Comparison of ENCODE assay signal across 13 cellular contexts in the genomic region with DNA sequence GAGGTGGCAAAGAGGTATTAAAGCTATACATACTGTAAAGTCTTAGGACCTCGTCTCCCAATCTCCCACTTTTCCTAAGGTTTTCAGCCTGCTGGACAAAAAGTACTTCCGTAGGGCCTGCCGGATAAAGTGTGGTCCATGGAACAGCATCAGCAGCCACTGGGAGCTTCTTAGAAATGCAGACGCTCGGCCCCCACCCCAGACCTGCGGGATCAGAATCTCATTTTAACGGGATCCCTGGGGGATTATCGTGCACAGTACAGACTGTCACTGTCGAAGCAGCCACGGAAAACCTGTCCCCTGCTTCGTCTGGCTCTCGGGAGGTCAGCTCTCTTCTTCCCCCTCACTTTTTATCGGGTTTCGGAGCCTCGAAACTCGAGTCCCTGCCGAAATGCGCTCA. TPM values are rescaled to one million over a fixed set of nuclear protein-coding genes. Genes with fewer than 3 reads are reported as not detected.
A peak's percentile ranks its signal among the peaks of the same experiment; 100 is the strongest.
DNase-seq lines count a peak whose midpoint lies in the region; ATAC-seq and TF ChIP-seq lines count a peak whose summit lies in the region.
"Had no signal": no experiment of that assay in that cellular context is flagged by ENCODE, and none has a peak within 500 bp of the region (broad histone marks: within the 10 kb centered on the region; RNA-seq: fewer than 3 reads in every experiment).

No MANE protein-coding gene starts in this region.

- no peak overlapping the region for H3K14ac ChIP-seq in trophoblast cell (ENCODE audit: low read length)

- H3K4ac ChIP-seq in trophoblast cell (ENCODE audit: low read depth, low read length): no peak overlapping the region

- H3K27me3 ChIP-seq in BE2C (peaks cover 24% of the 10 kb centered on the region), Panc1 (ENCODE audit: control insufficient read depth, insufficient read depth, low read length) (peaks cover 6% of the 10 kb centered on the region; the same call in 1 of the 2 replicates), iPS DF 6.9 (ENCODE audit: control insufficient read depth, insufficient read depth, low read length) (peaks cover 2% of the 10 kb centered on the region; the same call in 1 of the 2 replicates), trophoblast cell (ENCODE audit: insufficient read depth, low read length) (peaks cover 9% of the 10 kb centered on the region)
- H3K27me3 ChIP-seq: uterus had no signal

- DNase-seq in BE2C: peak; percentile 7
- no peak for DNase-seq in Panc1 (ENCODE audit: low read depth, low spot score)
- no peak for DNase-seq in iPS DF 6.9 (ENCODE audit: low read depth, low spot score)
- DNase-seq in trophoblast cell: no peak
- no peak for DNase-seq in putamen (ENCODE audit: low spot score)
- no peak for DNase-seq in lower leg skin (ENCODE audit: low spot score in 2 of 2)
- DNase-seq in NCI-H146 (lab: John Stamatoyannopoulos, UW): no peak
- DNase-seq: activated CD4-positive, CD25-positive, alpha-beta regulatory T cell; activated T-cell treated with anti-CD3 and anti-CD28 coated beads, Interleukin-2, amount 50 U/mL, for 1 hour; NCI-H1048 had no signal

- H3K9ac ChIP-seq in trophoblast cell (ENCODE audit: low read length): no peak overlapping the region

- no peak overlapping the region for H3K23ac ChIP-seq in trophoblast cell (ENCODE audit: low read length)

- WGBS in iPS DF 6.9 (ENCODE audit: insufficient coverage, insufficient read length): no CpG with 5 or more reads among the region's 18 CpGs
- WGBS in trophoblast cell (ENCODE audit: extremely low coverage, insufficient coverage, insufficient read length): no CpG with 5 or more reads among the region's 18 CpGs
- WGBS in lower leg skin, 2 donors: 15 to 28% methylated on average over 18 of the region's 18 CpGs

- no peak for TF ChIP-seq POLR2A in lower leg skin (IDR thresholded peaks at IDR 0.05)

- H3K4me2 ChIP-seq in trophoblast cell (ENCODE audit: low read length): peak overlapping the region; percentile 85

- H2BK120ac ChIP-seq in trophoblast cell (ENCODE audit: insufficient read depth, low read length, poor library complexity): no peak overlapping the region

- H3K4me1 ChIP-seq in BE2C (no peaks in the 10 kb centered on the region), Panc1 (ENCODE audit: control insufficient read depth, insufficient read depth, low read length) (no peaks in the 10 kb centered on the region), iPS DF 6.9 (ENCODE audit: control insufficient read depth, insufficient read depth, low read length) (peaks cover 2% of the 10 kb centered on the region), trophoblast cell (ENCODE audit: control insufficient read depth in 1 of 2, insufficient read depth in 2 of 2, low read length in 2 of 2) (peaks cover 0 to 2% of the 10 kb centered on the region in 2 experiments)
- H3K4me1 ChIP-seq: uterus had no signal

- H2BK12ac ChIP-seq in trophoblast cell (ENCODE audit: low read length): no peak overlapping the region

- no peaks in the 10 kb centered on the region for H3K79me1 ChIP-seq in trophoblast cell (ENCODE audit: low read length)

- no peak overlapping the region for H4K12ac ChIP-seq in trophoblast cell (ENCODE audit: low read depth, low read length)

- H3K4me3 ChIP-seq in BE2C (ENCODE audit: low read depth, low read length) (peak overlapping the region; percentile 58), Panc1 (ENCODE audit: low read depth in 2 of 2, low read length in 2 of 2) (peak overlapping the region; percentile 30), iPS DF 6.9 (ENCODE audit: low read length) (peak overlapping the region; percentile 74; the same call in 1 of the 2 replicates), trophoblast cell (ENCODE audit: low read depth, low read length) (no peak overlapping the region), lower leg skin (ENCODE audit: low read depth, poor library complexity, severe bottlenecking) (no peak overlapping the region)

- intact Hi-C loops in Panc1 (cut with micrococcal nuclease; ENCODE audit: unreplicated experiment): no loop called here
- intact Hi-C loops in lower leg skin (cut with DNase I; ENCODE audit: low total_unique reads): no loop called here

- H2BK5ac ChIP-seq in trophoblast cell (ENCODE audit: low read depth, low read length, poor library complexity): no peak overlapping the region

- H3K18ac ChIP-seq in trophoblast cell (ENCODE audit: low read length): no peak overlapping the region

- H4K91ac ChIP-seq in trophoblast cell (ENCODE audit: low read depth, low read length): no peak overlapping the region

- ATAC-seq in Panc1 (no peak), HG02759 (IDR thresholded peaks at IDR 0.05; ENCODE audit: unreplicated experiment) (no peak)

- in situ Hi-C loops in Panc1 (cut with HindIII; ENCODE audit: low pct_unique_long_range_greater_than_20kb, low sequenced_read_pairs): no loop called here

- no peak overlapping the region for H2AK5ac ChIP-seq in trophoblast cell (ENCODE audit: low read length)

- POLR2A ChIA-PET in Panc1 (lab: Charles Lee): no interaction called here

- no peak for TF ChIP-seq CTCF in BE2C (IDR thresholded peaks at IDR 0.05; ENCODE audit: low read depth, low read length)
- no peak for TF ChIP-seq CTCF in Panc1 (IDR thresholded peaks at IDR 0.05)
- TF ChIP-seq CTCF in lower leg skin (IDR thresholded peaks at IDR 0.05): no peak

- no TSS peak for BruUV-seq in Panc1 (replicated peaks; lab: Mats Ljungman, UMichigan)

- H3K9me3 ChIP-seq in BE2C (no peaks in the 10 kb centered on the region), Panc1 (ENCODE audit: control insufficient read depth, insufficient read depth, low read depth, low read length) (no peaks in the 10 kb centered on the region), iPS DF 6.9 (ENCODE audit: control insufficient read depth, insufficient read depth, low read length) (no peaks in the 10 kb centered on the region), trophoblast cell (ENCODE audit: insufficient read depth, low read depth, low read length) (no peaks in the 10 kb centered on the region)
- H3K9me3 ChIP-seq: uterus had no signal

- CTCF ChIA-PET in Panc1 (lab: Charles Lee): interaction anchor here (0.6 kb wide), 1 partner anchor 83 kb away, joined by 4 read pairs; no protein-coding TSS in a partner anchor

- no peak overlapping the region for H2AFZ ChIP-seq in trophoblast cell (ENCODE audit: insufficient read depth, low read length, poor library complexity)

- H3K27ac ChIP-seq in Panc1 (ENCODE audit: low read length): no peak overlapping the region
- H3K27ac ChIP-seq in iPS DF 6.9 (ENCODE audit: low read length): no peak overlapping the region
- no peak overlapping the region for H3K27ac ChIP-seq in trophoblast cell (ENCODE audit: low read depth, low read length)
- H3K27ac ChIP-seq: uterus had no signal

- H3K79me2 ChIP-seq in trophoblast cell (ENCODE audit: control insufficient read depth, insufficient read depth, low read length, poor library complexity): no peaks in the 10 kb centered on the region

- no peak overlapping the region for H4K8ac ChIP-seq in trophoblast cell (ENCODE audit: low read depth, low read length)

- H3K36me3 ChIP-seq in BE2C (no peaks in the 10 kb centered on the region), Panc1 (ENCODE audit: control insufficient read depth, insufficient read depth, low read length) (no peaks in the 10 kb centered on the region), iPS DF 6.9 (ENCODE audit: control insufficient read depth, insufficient read depth, low read length) (no peaks in the 10 kb centered on the region), trophoblast cell (ENCODE audit: control insufficient read depth in 1 of 2, insufficient read depth in 2 of 2, low read length in 2 of 2) (no peaks in the 10 kb centered on the region)
- H3K36me3 ChIP-seq: uterus had no signal

RNA-seq across cellular contexts. Expression of a gene that starts 0.8 kb away (rescaled TPM):
- polyA plus RNA-seq in BE2C (2012; ENCODE audit: insufficient read depth, insufficient read length, low read depth): 1.2 TPM
- total RNA-seq in Panc1 (2021; ENCODE audit: unreplicated experiment) (2.0 TPM), lower leg skin (under 1 TPM; 0.47 to 0.62 (median 0.56) TPM)
- 0.81 TPM for polyA plus RNA-seq in Panc1 (2012; ENCODE audit: insufficient read length)
- polyA plus RNA-seq in trophoblast cell (2013): 2.4 and 2.6 TPM in 2 replicates
- total RNA-seq: SK-MEL-5 had no signal

Comparison
In these comparisons a context has a peak if more than half of its experiments do, and no peak if none do; other contexts are left out.
1. H3K4me3 ChIP-seq: peak in BE2C (single experiment), Panc1 (2 of 2) and iPS DF 6.9 (single experiment); none in trophoblast cell (single experiment) and lower leg skin (single experiment).